ENCODE assay signal across 20 cellular contexts in genomic region chr5:179373101-179373934, GRCh38. TPM values are rescaled to one million over a fixed set of nuclear protein-coding genes. Genes with fewer than 3 reads are reported as not detected.
A peak's percentile ranks its signal among the peaks of the same experiment; 100 is the strongest.
DNase-seq lines count a peak whose midpoint lies in the region; ATAC-seq and TF ChIP-seq lines count a peak whose summit lies in the region.
"Had no signal": no experiment of that assay in that cellular context is flagged by ENCODE, and none has a peak within 500 bp of the region (broad histone marks: within the 10 kb centered on the region; RNA-seq: fewer than 3 reads in every experiment).

No MANE protein-coding gene starts in this region.

- no peaks in the 10 kb centered on the region for H3K36me3 Mint-ChIP-seq in osteocyte (ENCODE audit: unreplicated experiment)
- H3K36me3 Mint-ChIP-seq: CD4-positive, alpha-beta memory T cell; mesothelial cell of epicardium had no signal

- peaks cover 4% of the 10 kb centered on the region for H3K9me3 Mint-ChIP-seq in osteocyte (ENCODE audit: unreplicated experiment)
- H3K9me3 Mint-ChIP-seq: CD4-positive, alpha-beta memory T cell; dendritic cell treated with granulocyte-macrophage colony-stimulating factor and Interleukin-4, amounts not matched to agents 40 ng/mL and 50 ng/mL, for 4 days; mesothelial cell of epicardium had no signal

- H3K4me3 ChIP-seq in AG04450 (ENCODE audit: low read depth, low read length) (no peak overlapping the region), dorsolateral prefrontal cortex (no peak overlapping the region)
- H3K4me3 ChIP-seq: thoracic aorta had no signal

- POLR2A ChIA-PET in AG04450 (lab: Yijun Ruan, JAX): no interaction called here
- POLR2A ChIA-PET in HEK293T (lab: Yijun Ruan, JAX): no interaction called here

- intact Hi-C loops in dorsolateral prefrontal cortex (cut with DNase I): loop anchor here in 1 of 2 donors (10.0 kb wide), 1 partner anchor 111 kb away; no protein-coding TSS in a partner anchor

- DNase-seq in AG04450 (ENCODE audit: low read depth, low spot score): no peak
- no peak for DNase-seq in HEK293T (ENCODE audit: extremely low spot score)
- peak in 6 of 10 donors; percentile 26 to 68 (median 47) for DNase-seq in dorsolateral prefrontal cortex
- peak; percentile 81 for DNase-seq in osteocyte (ENCODE audit: extremely low spot score, unreplicated experiment)
- DNase-seq in AG08396 (ENCODE audit: low spot score): no peak
- DNase-seq: activated CD4-positive, alpha-beta T cell treated with anti-CD3 and anti-CD28 coated beads for 1 hour; activated CD8-positive, alpha-beta memory T cell treated with anti-CD3 and anti-CD28 coated beads for 24 hours; brain microvascular endothelial cell; CD4-positive, alpha-beta memory T cell; DMS53; Karpas-422; T1000 had no signal

- H3K27me3 Mint-ChIP-seq in osteocyte (ENCODE audit: unreplicated experiment): no peaks in the 10 kb centered on the region
- H3K27me3 Mint-ChIP-seq: dendritic cell treated with granulocyte-macrophage colony-stimulating factor and Interleukin-4, amounts not matched to agents 40 ng/mL and 50 ng/mL, for 4 days had no signal

- no peak for TF ChIP-seq CTCF in AG04450 (IDR thresholded peaks at IDR 0.05; ENCODE audit: low read depth, low read length)
- TF ChIP-seq CTCF in dorsolateral prefrontal cortex (IDR thresholded peaks at IDR 0.05 in 54 of 56, conservative IDR thresholded peaks at IDR 0.05 in 2 of 56; ENCODE audit: low read depth in 1 of 56, partially characterized antibody in 56 of 56): no peak
- TF ChIP-seq CTCF in osteocyte (IDR thresholded peaks at IDR 0.05): no peak

- H3K27ac ChIP-seq in AG04450 (ENCODE audit: low read depth, low read length): peak overlapping the region; percentile 11
- no peak overlapping the region for H3K27ac ChIP-seq in dorsolateral prefrontal cortex
- H3K27ac ChIP-seq: brain microvascular endothelial cell, thoracic aorta had no signal

- CTCF ChIA-PET in AG04450 (lab: Charles Lee): no interaction called here
- CTCF ChIA-PET in HEK293T (lab: Yijun Ruan, JAX): no interaction called here

- peaks cover 13% of the 10 kb centered on the region; the same call in 1 of the 2 replicates for H3K9me3 ChIP-seq in AG04450 (ENCODE audit: control insufficient read depth, insufficient read depth, low read length)
- H3K9me3 ChIP-seq: SK-N-SH, thoracic aorta had no signal

- H3K27me3 ChIP-seq in AG04450 (ENCODE audit: control insufficient read depth, insufficient read depth, low read length) (no peaks in the 10 kb centered on the region), dorsolateral prefrontal cortex (peaks cover 0 to 6% (median 0%) of the 10 kb centered on the region in 45 donors)
- H3K27me3 ChIP-seq: brain microvascular endothelial cell had no signal

- H3K4me1 Mint-ChIP-seq in osteocyte (ENCODE audit: unreplicated experiment): peaks cover under 1% of the 10 kb centered on the region
- H3K4me1 Mint-ChIP-seq: CD4-positive, alpha-beta memory T cell; mesothelial cell of epicardium had no signal

- H3K4me3 Mint-ChIP-seq in osteocyte (ENCODE audit: unreplicated experiment): no peak overlapping the region
- H3K4me3 Mint-ChIP-seq: CD4-positive, alpha-beta memory T cell; dendritic cell treated with granulocyte-macrophage colony-stimulating factor and Interleukin-4, amounts not matched to agents 40 ng/mL and 50 ng/mL, for 4 days; mesothelial cell of epicardium had no signal

- no peak overlapping the region for H3K27ac Mint-ChIP-seq in osteocyte (ENCODE audit: unreplicated experiment)
- H3K27ac Mint-ChIP-seq: CD4-positive, alpha-beta memory T cell; dendritic cell treated with granulocyte-macrophage colony-stimulating factor and Interleukin-4, amounts not matched to agents 40 ng/mL and 50 ng/mL, for 4 days; mesothelial cell of epicardium had no signal

- ATAC-seq in HG02798 (IDR thresholded peaks at IDR 0.05; ENCODE audit: poor library complexity, unreplicated experiment): no peak
- ATAC-seq in GM21723 (IDR thresholded peaks at IDR 0.05; ENCODE audit: unreplicated experiment): no peak
- ATAC-seq in HG03342 (IDR thresholded peaks at IDR 0.05; ENCODE audit: unreplicated experiment): no peak

TF ChIP-seq in HEK293T, 16 proteins besides CTCF, POLR2A, EP300 and RAD21:
- peak; percentile 87 for TF ChIP-seq PKNOX1 (IDR thresholded peaks at IDR 0.05)
- no peak for TF ChIP-seq HDGF (IDR thresholded peaks at IDR 0.05; ENCODE audit: borderline replicate concordance)

RNA-seq across cellular contexts. Expression of gene ADAMTS2, which starts 28.1 kb away (rescaled TPM):
- 22.6 and 25.8 TPM in 2 replicates for polyA plus RNA-seq in AG04450 (2011; rRNA removed)
- 29.3 and 33.0 TPM in 2 replicates for polyA minus RNA-seq in AG04450 (2011; rRNA and poly(A)+ RNA removed)
- total RNA-seq in dorsolateral prefrontal cortex (10 to 100 TPM in 51 of 120 experiments, 1 to 10 TPM in 69; 2.8 to 27.6 (median 9.1) TPM), osteocyte (10.7 and 12.2 TPM in 2 replicates)
- total RNA-seq: CD4-positive, alpha-beta memory T cell; HT-29 had no signal

Comparison
In these comparisons a context has a peak if more than half of its experiments do, and no peak if none do; other contexts are left out.
1. DNase-seq: peak in dorsolateral prefrontal cortex (6 of 10) and osteocyte (single experiment); none in AG04450 (single experiment), HEK293T (single experiment) and AG08396 (single experiment).